Comparison of ENCODE assay signal across 1 cellular context in the genomic region with DNA sequence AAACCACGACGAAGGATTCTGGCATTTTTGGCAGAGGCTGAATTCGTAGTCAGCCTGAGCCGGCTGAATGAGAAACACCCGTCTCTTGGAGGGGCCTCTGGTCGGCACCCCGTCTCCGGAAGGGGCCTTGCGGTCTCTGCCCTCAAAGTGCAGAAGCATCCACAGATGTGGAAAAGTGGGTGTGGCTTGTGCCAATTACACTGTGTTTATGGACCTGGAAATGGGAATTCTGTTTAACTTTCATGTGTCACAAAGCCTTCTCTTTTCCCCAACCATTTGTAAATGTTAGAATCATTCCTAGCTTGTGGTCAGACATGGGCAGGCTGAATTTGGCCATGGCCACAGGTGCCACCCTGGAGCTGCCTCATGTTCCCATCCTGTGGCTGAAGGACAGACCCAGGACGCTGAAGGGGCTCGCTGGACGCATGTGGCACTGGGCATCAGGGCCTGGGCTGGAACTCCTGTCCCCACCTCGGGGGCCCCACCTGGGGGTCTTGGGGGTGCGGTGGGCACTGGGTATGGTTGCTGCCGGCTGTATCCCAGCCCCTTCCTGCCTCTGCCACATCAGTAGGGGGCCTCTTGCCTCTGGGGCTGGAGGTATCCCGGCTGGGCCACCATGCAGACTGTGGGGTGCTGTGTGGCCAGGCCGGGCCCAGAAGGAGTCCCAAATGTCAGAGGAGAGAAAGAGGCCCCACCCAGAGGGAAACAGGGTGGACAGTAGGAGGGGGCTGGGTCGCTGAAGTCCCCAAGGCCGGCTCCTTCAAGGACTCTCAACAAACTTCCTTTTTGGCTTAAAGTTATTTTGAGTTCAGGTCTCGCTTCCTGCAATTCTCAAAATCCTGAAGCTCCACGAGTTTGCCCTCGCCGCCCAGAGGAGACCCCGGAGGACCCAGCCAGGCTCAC.
TF ChIP-seq lines count a peak whose summit lies in the region.

No MANE protein-coding gene starts in this region.

TF ChIP-seq in H1, 55 proteins besides CTCF, POLR2A, EP300 and RAD21:
- TF ChIP-seq KDM5A (IDR thresholded peaks at IDR 0.05; ENCODE audit: low read length) (no peak), RNF2 (IDR thresholded peaks at IDR 0.05; ENCODE audit: borderline replicate concordance, low read depth, low read length, missing control alignments, poor library complexity, severe bottlenecking) (no peak), NRF1 (IDR thresholded peaks at IDR 0.05; ENCODE audit: low read depth, low read length) (no peak), KDM1A (IDR thresholded peaks at IDR 0.05; ENCODE audit: borderline replicate concordance, low read length) (no peak), SP1 (IDR thresholded peaks at IDR 0.05; ENCODE audit: low read depth, low read length) (no peak), MAFK (IDR thresholded peaks at IDR 0.05; ENCODE audit: low read depth, low read length) (no peak), ZNF274 (IDR thresholded peaks at IDR 0.05; ENCODE audit: borderline replicate concordance, extremely low read depth, low read length) (no peak), SUZ12 (IDR thresholded peaks at IDR 0.05; ENCODE audit: low read length) (no peak), ASH2L (IDR thresholded peaks at IDR 0.05; ENCODE audit: low read length) (no peak), HDAC2 (IDR thresholded peaks at IDR 0.05; ENCODE audit: borderline replicate concordance in 1 of 2, low read depth in 2 of 2, low read length in 2 of 2) (no peak), FOSL1 (IDR thresholded peaks at IDR 0.05; ENCODE audit: insufficient read depth, low read depth, low read length) (no peak), JUN (IDR thresholded peaks at IDR 0.05; ENCODE audit: low read depth, low read length) (no peak), GABPA (IDR thresholded peaks at IDR 0.05; ENCODE audit: borderline replicate concordance, insufficient read depth, low read length) (no peak), CHD2 (IDR thresholded peaks at IDR 0.05; ENCODE audit: low read length) (no peak), NANOG (IDR thresholded peaks at IDR 0.05; ENCODE audit: insufficient read depth, low read depth, low read length, poor library complexity, severe bottlenecking) (no peak), POU5F1 (IDR thresholded peaks at IDR 0.05; ENCODE audit: low read depth, low read length) (no peak)
- TF ChIP-seq, protein P1, sequence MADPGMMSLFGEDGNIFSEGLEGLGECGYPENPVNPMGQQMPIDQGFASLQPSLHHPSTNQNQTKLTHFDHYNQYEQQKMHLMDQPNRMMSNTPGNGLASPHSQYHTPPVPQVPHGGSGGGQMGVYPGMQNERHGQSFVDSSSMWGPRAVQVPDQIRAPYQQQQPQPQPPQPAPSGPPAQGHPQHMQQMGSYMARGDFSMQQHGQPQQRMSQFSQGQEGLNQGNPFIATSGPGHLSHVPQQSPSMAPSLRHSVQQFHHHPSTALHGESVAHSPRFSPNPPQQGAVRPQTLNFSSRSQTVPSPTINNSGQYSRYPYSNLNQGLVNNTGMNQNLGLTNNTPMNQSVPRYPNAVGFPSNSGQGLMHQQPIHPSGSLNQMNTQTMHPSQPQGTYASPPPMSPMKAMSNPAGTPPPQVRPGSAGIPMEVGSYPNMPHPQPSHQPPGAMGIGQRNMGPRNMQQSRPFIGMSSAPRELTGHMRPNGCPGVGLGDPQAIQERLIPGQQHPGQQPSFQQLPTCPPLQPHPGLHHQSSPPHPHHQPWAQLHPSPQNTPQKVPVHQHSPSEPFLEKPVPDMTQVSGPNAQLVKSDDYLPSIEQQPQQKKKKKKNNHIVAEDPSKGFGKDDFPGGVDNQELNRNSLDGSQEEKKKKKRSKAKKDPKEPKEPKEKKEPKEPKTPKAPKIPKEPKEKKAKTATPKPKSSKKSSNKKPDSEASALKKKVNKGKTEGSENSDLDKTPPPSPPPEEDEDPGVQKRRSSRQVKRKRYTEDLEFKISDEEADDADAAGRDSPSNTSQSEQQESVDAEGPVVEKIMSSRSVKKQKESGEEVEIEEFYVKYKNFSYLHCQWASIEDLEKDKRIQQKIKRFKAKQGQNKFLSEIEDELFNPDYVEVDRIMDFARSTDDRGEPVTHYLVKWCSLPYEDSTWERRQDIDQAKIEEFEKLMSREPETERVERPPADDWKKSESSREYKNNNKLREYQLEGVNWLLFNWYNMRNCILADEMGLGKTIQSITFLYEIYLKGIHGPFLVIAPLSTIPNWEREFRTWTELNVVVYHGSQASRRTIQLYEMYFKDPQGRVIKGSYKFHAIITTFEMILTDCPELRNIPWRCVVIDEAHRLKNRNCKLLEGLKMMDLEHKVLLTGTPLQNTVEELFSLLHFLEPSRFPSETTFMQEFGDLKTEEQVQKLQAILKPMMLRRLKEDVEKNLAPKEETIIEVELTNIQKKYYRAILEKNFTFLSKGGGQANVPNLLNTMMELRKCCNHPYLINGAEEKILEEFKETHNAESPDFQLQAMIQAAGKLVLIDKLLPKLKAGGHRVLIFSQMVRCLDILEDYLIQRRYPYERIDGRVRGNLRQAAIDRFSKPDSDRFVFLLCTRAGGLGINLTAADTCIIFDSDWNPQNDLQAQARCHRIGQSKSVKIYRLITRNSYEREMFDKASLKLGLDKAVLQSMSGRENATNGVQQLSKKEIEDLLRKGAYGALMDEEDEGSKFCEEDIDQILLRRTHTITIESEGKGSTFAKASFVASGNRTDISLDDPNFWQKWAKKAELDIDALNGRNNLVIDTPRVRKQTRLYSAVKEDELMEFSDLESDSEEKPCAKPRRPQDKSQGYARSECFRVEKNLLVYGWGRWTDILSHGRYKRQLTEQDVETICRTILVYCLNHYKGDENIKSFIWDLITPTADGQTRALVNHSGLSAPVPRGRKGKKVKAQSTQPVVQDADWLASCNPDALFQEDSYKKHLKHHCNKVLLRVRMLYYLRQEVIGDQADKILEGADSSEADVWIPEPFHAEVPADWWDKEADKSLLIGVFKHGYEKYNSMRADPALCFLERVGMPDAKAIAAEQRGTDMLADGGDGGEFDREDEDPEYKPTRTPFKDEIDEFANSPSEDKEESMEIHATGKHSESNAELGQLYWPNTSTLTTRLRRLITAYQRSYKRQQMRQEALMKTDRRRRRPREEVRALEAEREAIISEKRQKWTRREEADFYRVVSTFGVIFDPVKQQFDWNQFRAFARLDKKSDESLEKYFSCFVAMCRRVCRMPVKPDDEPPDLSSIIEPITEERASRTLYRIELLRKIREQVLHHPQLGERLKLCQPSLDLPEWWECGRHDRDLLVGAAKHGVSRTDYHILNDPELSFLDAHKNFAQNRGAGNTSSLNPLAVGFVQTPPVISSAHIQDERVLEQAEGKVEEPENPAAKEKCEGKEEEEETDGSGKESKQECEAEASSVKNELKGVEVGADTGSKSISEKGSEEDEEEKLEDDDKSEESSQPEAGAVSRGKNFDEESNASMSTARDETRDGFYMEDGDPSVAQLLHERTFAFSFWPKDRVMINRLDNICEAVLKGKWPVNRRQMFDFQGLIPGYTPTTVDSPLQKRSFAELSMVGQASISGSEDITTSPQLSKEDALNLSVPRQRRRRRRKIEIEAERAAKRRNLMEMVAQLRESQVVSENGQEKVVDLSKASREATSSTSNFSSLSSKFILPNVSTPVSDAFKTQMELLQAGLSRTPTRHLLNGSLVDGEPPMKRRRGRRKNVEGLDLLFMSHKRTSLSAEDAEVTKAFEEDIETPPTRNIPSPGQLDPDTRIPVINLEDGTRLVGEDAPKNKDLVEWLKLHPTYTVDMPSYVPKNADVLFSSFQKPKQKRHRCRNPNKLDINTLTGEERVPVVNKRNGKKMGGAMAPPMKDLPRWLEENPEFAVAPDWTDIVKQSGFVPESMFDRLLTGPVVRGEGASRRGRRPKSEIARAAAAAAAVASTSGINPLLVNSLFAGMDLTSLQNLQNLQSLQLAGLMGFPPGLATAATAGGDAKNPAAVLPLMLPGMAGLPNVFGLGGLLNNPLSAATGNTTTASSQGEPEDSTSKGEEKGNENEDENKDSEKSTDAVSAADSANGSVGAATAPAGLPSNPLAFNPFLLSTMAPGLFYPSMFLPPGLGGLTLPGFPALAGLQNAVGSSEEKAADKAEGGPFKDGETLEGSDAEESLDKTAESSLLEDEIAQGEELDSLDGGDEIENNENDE (IDR thresholded peaks at IDR 0.05; ENCODE audit: insufficient replicate concordance, low read length): no peak
